In genomic region chr2:215811003-215811402, GRCh38 we compare ENCODE assay signal across 13 cellular contexts.
DNase-seq lines count a peak whose midpoint lies in the region; ATAC-seq and TF ChIP-seq lines count a peak whose summit lies in the region.
"Had no signal": no experiment of that assay in that cellular context is flagged by ENCODE, and none has a peak within 500 bp of the region (broad histone marks: within the 10 kb centered on the region; RNA-seq: fewer than 3 reads in every experiment).

No MANE protein-coding gene starts in this region.

- peak overlapping the region; percentile 22 to 75 (median 58) for H3K27ac Mint-ChIP-seq in immature natural killer cell
- H3K27ac Mint-ChIP-seq: brain had no signal

- H3K36me3 ChIP-seq in heart right ventricle: no peaks in the 10 kb centered on the region

- H3K4me3 Mint-ChIP-seq in immature natural killer cell: peak overlapping the region; percentile 78 to 88 (median 79)
- H3K4me3 Mint-ChIP-seq: brain had no signal

- intact Hi-C loops in heart right ventricle (cut with DNase I): no loop called here

- ATAC-seq in GM18870 (IDR thresholded peaks at IDR 0.05; ENCODE audit: unreplicated experiment) (peak; percentile 28), GM21529 (IDR thresholded peaks at IDR 0.05; ENCODE audit: unreplicated experiment) (peak; percentile 31), HG03175 (IDR thresholded peaks at IDR 0.05; ENCODE audit: unreplicated experiment) (peak; percentile 29), heart right ventricle (no peak)
- ATAC-seq: left colon had no signal

- no peak overlapping the region for H3K4me3 ChIP-seq in heart right ventricle
- H3K4me3 ChIP-seq: GM23248 had no signal

- peaks cover 0 to 14% (median 6%) of the 10 kb centered on the region in 9 donors for H3K4me1 ChIP-seq in heart right ventricle

- 92 to 94% methylated on average over 3 of the region's 3 CpGs for WGBS in heart right ventricle, 2 donors

- H3K9me3 ChIP-seq in heart right ventricle: no peaks in the 10 kb centered on the region

- H3K36me3 Mint-ChIP-seq in immature natural killer cell: no peaks in the 10 kb centered on the region
- H3K36me3 Mint-ChIP-seq: brain had no signal

- DNase-seq in immature natural killer cell: no peak
- DNase-seq in UCSD-AML1 (lab: John Stamatoyannopoulos, UW; ENCODE audit: unreplicated experiment): no peak
- DNase-seq in inferior parietal cortex (ENCODE audit: extremely low spot score): no peak
- no peak for DNase-seq in heart right ventricle
- DNase-seq in NCI-H187 treated with DMSO at 0.1 percent for 48 hours (lab: John Stamatoyannopoulos, UW): no peak
- DNase-seq: DMS79, GM23248, left colon, NCI-H1417 treated with DMSO at 0.1 percent for 48 hours had no signal

- no peak overlapping the region for H3K27ac ChIP-seq in heart right ventricle
- H3K27ac ChIP-seq: GM23248 had no signal

- H3K4me1 Mint-ChIP-seq in immature natural killer cell: peaks cover 33 to 37% of the 10 kb centered on the region in 2 donors

- no peaks in the 10 kb centered on the region for H3K9me3 Mint-ChIP-seq in immature natural killer cell
- H3K9me3 Mint-ChIP-seq: brain had no signal

- H3K27me3 Mint-ChIP-seq in immature natural killer cell (ENCODE audit: low read depth in 3 of 3): peaks cover 4 to 12% (median 10%) of the 10 kb centered on the region in 3 donors
- H3K27me3 Mint-ChIP-seq: brain had no signal

- no peaks in the 10 kb centered on the region for H3K27me3 ChIP-seq in heart right ventricle

- no peak for TF ChIP-seq CTCF in heart right ventricle (IDR thresholded peaks at IDR 0.05)

Comparison
In these comparisons a context has a peak if more than half of its experiments do, and no peak if none do; other contexts are left out.
1. ATAC-seq: peak in GM18870 (single experiment), GM21529 (single experiment) and HG03175 (single experiment); none in heart right ventricle (0 of 8).